Comparison of ENCODE assay signal across 8 cellular contexts in the genomic region with DNA sequence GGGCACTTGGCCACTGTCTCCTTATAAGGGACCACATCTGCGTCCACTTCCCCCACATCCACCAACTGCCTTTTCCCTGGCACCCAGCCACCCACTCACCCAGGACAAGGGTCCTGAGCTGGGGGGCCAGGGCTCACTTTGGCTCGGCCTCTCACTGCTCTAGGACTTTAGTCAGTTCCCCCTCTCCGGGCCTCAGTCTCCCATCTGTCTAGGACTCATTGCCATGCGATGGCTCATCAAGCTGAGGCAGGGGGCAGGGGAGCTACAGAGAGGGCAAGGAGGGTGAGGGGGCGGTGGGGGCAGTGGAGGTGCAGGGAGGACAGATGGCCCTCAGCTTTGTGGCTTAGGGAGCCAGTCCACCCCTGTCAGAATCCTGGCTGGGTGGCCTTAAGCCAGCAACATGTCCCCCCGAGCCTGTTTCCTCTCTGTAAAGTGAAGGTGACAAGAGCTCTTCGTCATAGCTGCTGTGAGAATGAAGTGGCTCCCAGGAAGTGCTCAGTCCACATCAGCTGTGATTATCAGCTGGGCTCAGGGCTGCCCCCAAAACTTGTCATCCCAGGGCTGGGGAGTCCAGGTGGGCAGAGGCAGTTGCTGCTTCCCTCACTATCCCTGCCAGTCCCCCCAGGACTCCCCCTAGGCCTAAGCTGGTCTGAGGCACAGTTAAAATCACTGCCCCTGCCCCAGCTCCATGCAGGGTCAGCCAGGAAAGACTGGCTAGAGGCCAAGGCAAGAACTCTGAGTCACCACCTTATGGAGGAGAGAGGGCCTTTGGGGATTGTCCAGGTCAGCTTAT. TPM values are rescaled to one million over a fixed set of nuclear protein-coding genes. Genes with fewer than 3 reads are reported as not detected.
DNase-seq lines count a peak whose midpoint lies in the region; ATAC-seq, FAIRE-seq and TF ChIP-seq lines count a peak whose summit lies in the region.

No MANE protein-coding gene starts in this region.

- no peaks in the 10 kb centered on the region for H3K27me3 Mint-ChIP-seq in central memory CD8-positive, alpha-beta T cell

- H3K9me3 ChIP-seq in OCI-LY1 (ENCODE audit: low read length) (no peaks in the 10 kb centered on the region), pancreas (no peaks in the 10 kb centered on the region)

- H3K4me3 ChIP-seq in OCI-LY1 (ENCODE audit: low read depth, low read length, poor library complexity, severe bottlenecking) (peak overlapping the region; percentile 35), pancreas (no peak overlapping the region), dorsolateral prefrontal cortex (no peak overlapping the region)

- H3K27ac Mint-ChIP-seq in central memory CD8-positive, alpha-beta T cell (ENCODE audit: low read depth): peak overlapping the region; percentile 97

- 75 to 78% methylated on average over 7 of the region's 7 CpGs for WGBS in pancreas, 2 donors

- H3K27ac ChIP-seq in OCI-LY1 (ENCODE audit: low read depth, low read length, poor library complexity, severe bottlenecking): peak overlapping the region; percentile 88
- H3K27ac ChIP-seq in pancreas: no peak overlapping the region
- no peak overlapping the region for H3K27ac ChIP-seq in dorsolateral prefrontal cortex

- no peaks in the 10 kb centered on the region for H4K20me1 ChIP-seq in OCI-LY1 (ENCODE audit: insufficient read depth, low read length)

- peaks cover 48% of the 10 kb centered on the region for H3K4me1 ChIP-seq in OCI-LY1 (ENCODE audit: insufficient read depth, low read length, severe bottlenecking)
- H3K4me1 ChIP-seq in pancreas: peaks cover 0 to 5% (median 3%) of the 10 kb centered on the region in 3 donors

- intact Hi-C loops in pancreas (cut with DNase I): no loop called here
- intact Hi-C loops in dorsolateral prefrontal cortex (cut with DNase I): no loop called here

- peaks cover 84% of the 10 kb centered on the region for H3K4me1 Mint-ChIP-seq in central memory CD8-positive, alpha-beta T cell

- H3F3A ChIP-seq in OCI-LY1 (ENCODE audit: insufficient read depth, low read length): 0 out of 2 replicates have a peak, but pooled peaks cover 2% of the 10 kb centered on the region

- H3K4me3 Mint-ChIP-seq in central memory CD8-positive, alpha-beta T cell: peak overlapping the region; percentile 61

- no peaks in the 10 kb centered on the region for H3K9me2 ChIP-seq in OCI-LY1 (ENCODE audit: low read depth, low read length)

- peak; percentile 50 for ATAC-seq in central memory CD8-positive, alpha-beta T cell (replicated peaks; ENCODE audit: extremely low read depth, poor library complexity, severe bottlenecking)
- peak; percentile 21 to 50 (median 42) for ATAC-seq in pancreas
- ATAC-seq in HG02759 (IDR thresholded peaks at IDR 0.05; ENCODE audit: unreplicated experiment): no peak
- no peak for ATAC-seq in GM18498 (IDR thresholded peaks at IDR 0.05; ENCODE audit: unreplicated experiment)
- ATAC-seq in GM21390 (IDR thresholded peaks at IDR 0.05; ENCODE audit: unreplicated experiment): no peak

- H3K36me3 ChIP-seq in OCI-LY1 (ENCODE audit: insufficient read depth, low read length) (peaks cover 82% of the 10 kb centered on the region), pancreas (no peaks in the 10 kb centered on the region)

- TF ChIP-seq CTCF in OCI-LY1 (IDR thresholded peaks at IDR 0.05; ENCODE audit: low read length) (no peak), pancreas (IDR thresholded peaks at IDR 0.05) (no peak), dorsolateral prefrontal cortex (IDR thresholded peaks at IDR 0.05 in 54 of 56, conservative IDR thresholded peaks at IDR 0.05 in 2 of 56; ENCODE audit: low read depth in 1 of 56, partially characterized antibody in 56 of 56) (no peak)

- H3K27me3 ChIP-seq in OCI-LY1 (ENCODE audit: insufficient read depth, low read length) (no peaks in the 10 kb centered on the region), pancreas (no peaks in the 10 kb centered on the region), dorsolateral prefrontal cortex (peaks cover 0 to 18% (median 0%) of the 10 kb centered on the region in 45 donors)

- H3K79me2 ChIP-seq in OCI-LY1 (ENCODE audit: insufficient read depth, low read length): no peaks in the 10 kb centered on the region

- H3K9me3 Mint-ChIP-seq in central memory CD8-positive, alpha-beta T cell: no peaks in the 10 kb centered on the region

- H3K9ac ChIP-seq in OCI-LY1 (ENCODE audit: low read length): peak overlapping the region; percentile 83

- H3K4me2 ChIP-seq in OCI-LY1 (ENCODE audit: low read length): peak overlapping the region; percentile 61

- peaks cover 70% of the 10 kb centered on the region for H3K36me3 Mint-ChIP-seq in central memory CD8-positive, alpha-beta T cell (ENCODE audit: insufficient read depth)

- FAIRE-seq in pancreas (lab: Jason Lieb, UNC): no peak

- H2AFZ ChIP-seq in OCI-LY1 (ENCODE audit: low read length): no peak overlapping the region

- peak; percentile 79 for DNase-seq in GM03348 (ENCODE audit: low spot score)
- peak in 1 of 2 donors; percentile 35 for DNase-seq in central memory CD8-positive, alpha-beta T cell (ENCODE audit: low spot score in 2 of 2)
- DNase-seq in pancreas: peak in 1 of 6 donors; percentile 37
- no peak for DNase-seq in dorsolateral prefrontal cortex

RNA-seq across cellular contexts. Expression of gene RAC2, which starts 14.9 kb away (rescaled TPM):
- total RNA-seq in pancreas: 10 to 100 TPM in 1 of 6 donors, 1 to 10 TPM in 4, under 1 TPM in 1; 0.91 to 12.8 (median 3.2) TPM
- polyA plus RNA-seq in pancreas: 1 to 10 TPM; 2.2 to 3.7 TPM
- 10 to 100 TPM in 7 of 120 experiments, 1 to 10 TPM in 113; 1.2 to 18.5 (median 4.7) TPM for total RNA-seq in dorsolateral prefrontal cortex

RNA-seq across cellular contexts. Expression of gene SSTR3, which starts 16.9 kb away (rescaled TPM):
- total RNA-seq in pancreas (1 to 10 TPM in 3 of 6 donors, under 1 TPM in 3; 0.32 to 1.6 (median 0.94) TPM), dorsolateral prefrontal cortex (10 to 100 TPM in 104 of 120 experiments, 1 to 10 TPM in 16; 2.8 to 26.3 (median 13.6) TPM)
- 1 to 10 TPM; 3.3 to 8.7 TPM for polyA plus RNA-seq in pancreas

RNA-seq across cellular contexts. Expression of gene C1QTNF6, which starts 41.2 kb away (rescaled TPM):
- 1 to 10 TPM; 1.2 to 8.0 (median 2.1) TPM for total RNA-seq in pancreas
- 10 to 100 TPM in 1 of 2 donors, 1 to 10 TPM in 1; 9.8 to 10.9 TPM for polyA plus RNA-seq in pancreas
- total RNA-seq in dorsolateral prefrontal cortex: 10 to 100 TPM in 15 of 120 experiments, 1 to 10 TPM in 105; 2.4 to 17.3 (median 5.8) TPM

RNA-seq across cellular contexts. Expression of gene CYTH4, which starts 53.1 kb away (rescaled TPM):
- 10 to 100 TPM in 2 of 6 donors, 1 to 10 TPM in 3, under 1 TPM in 1; 0.79 to 12.0 (median 3.4) TPM for total RNA-seq in pancreas
- 1 to 10 TPM; 2.0 to 3.5 TPM for polyA plus RNA-seq in pancreas
- total RNA-seq in dorsolateral prefrontal cortex: 10 to 100 TPM in 38 of 120 experiments, 1 to 10 TPM in 82; 1.1 to 29.9 (median 8.1) TPM

Comparison
In these comparisons a context has a peak if more than half of its experiments do, and no peak if none do; other contexts are left out.
1. ATAC-seq: peak in central memory CD8-positive, alpha-beta T cell (single experiment) and pancreas (4 of 4); none in HG02759 (single experiment), GM18498 (single experiment) and GM21390 (single experiment).